8 cellular contexts compared by ENCODE assay signal in the genomic region with DNA sequence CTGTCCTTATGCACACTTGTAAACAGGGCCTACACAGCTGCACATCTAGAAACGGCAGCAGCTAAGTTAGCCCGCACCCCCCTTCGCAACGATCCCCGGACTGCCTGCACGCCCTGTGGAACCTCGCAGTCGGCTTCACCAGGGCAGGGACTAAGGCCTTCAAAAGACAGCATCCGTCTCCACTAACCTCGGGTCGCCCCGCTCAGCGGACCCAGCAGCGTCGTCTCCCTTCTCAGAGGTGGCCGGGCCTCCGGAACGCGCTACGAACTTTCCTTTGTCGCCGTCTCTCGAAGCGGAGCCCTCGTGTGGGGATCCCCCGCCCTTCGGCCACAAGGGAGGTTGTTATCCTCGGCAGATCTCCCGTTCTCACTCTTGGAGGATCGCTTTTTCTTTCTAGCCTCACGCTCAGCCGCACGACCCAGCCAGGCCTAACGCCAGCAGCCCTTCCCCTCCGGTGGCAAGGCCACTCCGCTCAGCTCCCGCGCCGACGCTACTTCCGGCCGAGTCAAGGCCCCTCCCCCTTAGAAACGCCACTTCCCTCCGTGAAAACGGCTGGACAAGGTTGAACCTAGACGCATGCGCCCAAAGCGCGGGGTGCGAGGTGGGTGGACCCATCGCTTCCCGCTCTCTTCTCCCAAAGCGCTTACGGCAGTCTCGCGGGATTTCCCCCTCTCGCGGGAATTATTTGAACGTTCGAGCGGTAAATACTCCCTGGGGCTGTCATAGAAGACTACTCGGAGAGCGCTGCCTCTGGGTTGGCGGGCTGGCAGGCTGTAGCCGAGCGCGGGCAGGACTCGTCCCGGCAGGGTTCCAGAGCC. TPM values are rescaled to one million over a fixed set of nuclear protein-coding genes. Genes with fewer than 3 reads are reported as not detected.
DNase-seq lines count a peak whose midpoint lies in the region; ATAC-seq and TF ChIP-seq lines count a peak whose summit lies in the region.

DCAF16 (minus strand) TSS at position 498 of the 818 bp plus-strand sequence. CDS start 6,616 bp downstream, outside the sequence.
NCAPG (plus strand) TSS at position 720 of the 818 bp plus-strand sequence. CDS start 99 bp downstream, outside the sequence.

- peak within 1 kb of the TSS; percentile 77 to 86 for H3K4me3 ChIP-seq in left lung

- peaks cover 18 to 57% of the 10 kb centered on the region in 2 donors for H3K4me1 ChIP-seq in left lung

- peak within 1 kb of the TSS; percentile 95 to 99 (median 99) for H3K27ac Mint-ChIP-seq in CD14-positive monocyte

- H3K4me1 Mint-ChIP-seq in CD14-positive monocyte = peaks cover 54% of the 10 kb centered on the region

- no peaks in the 10 kb centered on the region for H3K9me3 Mint-ChIP-seq in CD14-positive monocyte

- ATAC-seq in GM19397 (IDR thresholded peaks at IDR 0.05; ENCODE audit: unreplicated experiment) (peak; percentile 96), HG03571 (IDR thresholded peaks at IDR 0.05; ENCODE audit: unreplicated experiment) (peak; percentile 89), left lung (peak; percentile 98)

- no peaks in the 10 kb centered on the region for H3K27me3 ChIP-seq in left lung

- H3K36me3 Mint-ChIP-seq in CD14-positive monocyte = peaks cover 6 to 14% of the 10 kb centered on the region in 2 donors

- H3K27ac ChIP-seq in left lung = peak within 1 kb of the TSS; percentile 91 to 97

- TF ChIP-seq CTCF in CD14-positive monocyte (IDR thresholded peaks at IDR 0.05) (no peak), left lung (IDR thresholded peaks at IDR 0.05) (no peak)

- H3K36me3 ChIP-seq in left lung = no peaks in the 10 kb centered on the region

- H3K27me3 Mint-ChIP-seq in CD14-positive monocyte (ENCODE audit: low read depth in 3 of 3) = no peaks in the 10 kb centered on the region

- intact Hi-C loops in CD14-positive monocyte (cut with micrococcal nuclease) (loop anchor here (5.0 to 10.0 kb wide), 4 partner anchors 196 to 236 kb away; partner anchors contain the start of genes LAP3 (in 2 of the 2), LCORL (in 2 of the 2) and MED28 (in 1 of the 2)), left lung (cut with DNase I) (no loop called here)

- H3K4me3 Mint-ChIP-seq in CD14-positive monocyte = peak within 1 kb of the TSS; percentile 98 to 99

- no peaks in the 10 kb centered on the region for H3K9me3 ChIP-seq in left lung

- DNase-seq in CD14-positive monocyte (ENCODE audit: low spot score) = peak; percentile 100
- peak; percentile 99 for DNase-seq in NCI-H82 (lab: John Stamatoyannopoulos, UW)
- DNase-seq in activated CD4-positive, alpha-beta T cell treated with anti-CD3 and anti-CD28 coated beads, Interleukin-2, amount 50 U/mL, for 48 hours = peak; percentile 99 to 100
- DNase-seq in dermis blood vessel endothelial cell = peak; percentile 100
- DNase-seq in left lung = peak; percentile 100
- peak; percentile 98 to 99 for DNase-seq in stimulated activated CD4-positive, alpha-beta T cell treated with anti-CD3 and anti-CD28 coated beads, Interleukin-2, amount 100 ng/mL, for 48 hours

RNA-seq across cellular contexts. Expression of gene DCAF16, which starts in this region (rescaled TPM):
- polyA plus RNA-seq in CD14-positive monocyte = 1 to 10 TPM; 4.1 to 4.6 TPM
- 19.2 and 21.4 TPM in 2 replicates for total RNA-seq in dermis blood vessel endothelial cell
- 10 to 100 TPM; 23.1 to 24.1 TPM for total RNA-seq in left lung

RNA-seq across cellular contexts. Expression of gene NCAPG, which starts in this region (rescaled TPM):
- polyA plus RNA-seq in CD14-positive monocyte = not detected
- total RNA-seq in dermis blood vessel endothelial cell (16.2 and 78.7 TPM in 2 replicates), left lung (1 to 10 TPM; 3.0 to 6.6 TPM)

Comparison
In these comparisons a context has a peak if more than half of its experiments do, and no peak if none do; other contexts are left out.
1. Peak in every context shown above with its lines: DNase-seq, ATAC-seq, H3K4me3 ChIP-seq and H3K27ac ChIP-seq.
2. intact Hi-C loops: an anchor here in CD14-positive monocyte (5.0 to 10.0 kb wide); none called in left lung.